In the genomic region with DNA sequence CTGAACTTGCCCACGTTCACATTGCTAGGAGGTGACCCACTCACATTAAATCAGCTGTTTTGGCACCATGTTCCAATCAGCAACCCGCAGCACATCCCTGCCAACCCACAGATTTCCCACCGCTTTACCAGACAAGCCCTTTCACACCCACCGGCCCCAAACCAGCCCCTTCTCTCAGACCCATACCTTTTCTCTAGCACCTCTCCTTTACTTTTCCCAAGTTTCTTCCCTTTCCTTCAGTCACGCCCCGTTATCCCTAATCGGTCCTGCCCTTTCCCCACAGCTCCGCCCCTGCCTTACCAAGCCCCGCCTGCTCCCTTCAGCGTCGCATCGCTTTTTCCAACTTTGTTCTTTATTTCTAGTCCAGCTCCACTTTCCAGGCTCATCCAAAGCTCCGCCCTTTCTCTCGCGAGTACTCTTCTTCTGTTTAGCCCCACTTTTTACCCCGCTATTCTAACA, we compare ENCODE assay signal across 8 cellular contexts. TPM values are rescaled to one million over a fixed set of nuclear protein-coding genes. Genes with fewer than 3 reads are reported as not detected.
DNase-seq lines count a peak whose midpoint lies in the region; ATAC-seq and TF ChIP-seq lines count a peak whose summit lies in the region.

No MANE protein-coding gene starts in this region.

- peak overlapping the region; percentile 91 for H3K27ac Mint-ChIP-seq in CD4-positive, alpha-beta T cell

- H3K9me3 ChIP-seq in CD4-positive, alpha-beta T cell (ENCODE audit: control insufficient read depth, low read length), result no peaks in the 10 kb centered on the region
- H3K9me3 ChIP-seq in SU-DHL-6 (ENCODE audit: insufficient read depth, low read length), result no peaks in the 10 kb centered on the region
- H3K9me3 ChIP-seq in trophoblast cell (ENCODE audit: insufficient read depth, low read depth, low read length), result no peaks in the 10 kb centered on the region

- H3K27me3 ChIP-seq in CD4-positive, alpha-beta T cell (ENCODE audit: control insufficient read depth, insufficient read depth, low read length), result no peaks in the 10 kb centered on the region
- H3K27me3 ChIP-seq in SU-DHL-6 (ENCODE audit: low read length) (no peaks in the 10 kb centered on the region), trophoblast cell (ENCODE audit: insufficient read depth, low read length) (no peaks in the 10 kb centered on the region)

- no peak overlapping the region for H2BK5ac ChIP-seq in trophoblast cell (ENCODE audit: low read depth, low read length, poor library complexity)

- peaks cover 8 to 10% of the 10 kb centered on the region in 2 experiments for H3K4me1 ChIP-seq in trophoblast cell (ENCODE audit: control insufficient read depth in 1 of 2, insufficient read depth in 2 of 2, low read length in 2 of 2)

- CTCF ChIA-PET in CD4-positive, alpha-beta T cell (lab: Charles Lee), result interaction anchor here (1.2 kb wide), 1 partner anchor 19 kb away, joined by 5 read pairs; the partner anchor contains the start of gene OGG1

- H2AFZ ChIP-seq in SU-DHL-6 (ENCODE audit: low read depth, low read length, severe bottlenecking) (peak overlapping the region; percentile 97), trophoblast cell (ENCODE audit: insufficient read depth, low read length, poor library complexity) (peak overlapping the region; percentile 83)

- H2BK12ac ChIP-seq in trophoblast cell (ENCODE audit: low read length), result no peak overlapping the region

- no peak overlapping the region for H4K91ac ChIP-seq in trophoblast cell (ENCODE audit: low read depth, low read length)

- peak; percentile 28 for ATAC-seq in CD4-positive, alpha-beta T cell (ENCODE audit: poor library complexity)
- peak; percentile 52 for ATAC-seq in GM19035 (IDR thresholded peaks at IDR 0.05; ENCODE audit: unreplicated experiment)
- ATAC-seq in HG03159 (IDR thresholded peaks at IDR 0.05; ENCODE audit: unreplicated experiment), result peak; percentile 35

- peaks cover 30% of the 10 kb centered on the region for H3K79me2 ChIP-seq in SU-DHL-6 (ENCODE audit: insufficient read depth, low read length)
- peaks cover 17% of the 10 kb centered on the region for H3K79me2 ChIP-seq in trophoblast cell (ENCODE audit: control insufficient read depth, insufficient read depth, low read length, poor library complexity)

- intact Hi-C loops in CD4-positive, alpha-beta T cell (cut with DNase I, micrococcal nuclease), result loop anchor here (1.0 to 10.0 kb wide), 7 partner anchors 19 to 768 kb away; partner anchors contain the start of genes TADA3 (in 2 of the 2), ARPC4 (in 1 of the 2), MTMR14 (in 1 of the 2) and OGG1 (in 1 of the 2)
- intact Hi-C loops in lower leg skin (cut with DNase I; ENCODE audit: low total_unique reads), result no loop called here

- H2AK5ac ChIP-seq in trophoblast cell (ENCODE audit: low read length), result no peak overlapping the region

- H3K18ac ChIP-seq in trophoblast cell (ENCODE audit: low read length), result no peak overlapping the region

- H3K27me3 Mint-ChIP-seq in CD4-positive, alpha-beta T cell, result no peaks in the 10 kb centered on the region

- peak overlapping the region; percentile 63 for H3K4me2 ChIP-seq in SU-DHL-6 (ENCODE audit: low read depth, low read length, poor library complexity, severe bottlenecking)
- H3K4me2 ChIP-seq in trophoblast cell (ENCODE audit: low read length), result peak overlapping the region; percentile 65

- POLR2A ChIA-PET in CD4-positive, alpha-beta T cell (lab: Charles Lee), result interaction anchor here (0.6 to 4.1 kb wide), 10 partner anchors 9 to 257 kb away, joined by 3 to 33 read pairs (median 4); partner anchors contain the start of genes ARPC4, CRELD1, MTMR14 and OGG1

- in situ Hi-C loops in ACHN (cut with HindIII; ENCODE audit: low pct_ligation_motif_present, low pct_unique_long_range_greater_than_20kb, low sequenced_read_pairs), result no loop called here

- H4K20me1 ChIP-seq in SU-DHL-6 (ENCODE audit: low read depth, low read length), result no peaks in the 10 kb centered on the region; the same call in 1 of the 2 replicates

- H3K9me3 Mint-ChIP-seq in CD4-positive, alpha-beta T cell, result no peaks in the 10 kb centered on the region

- H3K36me3 ChIP-seq in SU-DHL-6 (ENCODE audit: low read length), result no peaks in the 10 kb centered on the region
- peaks cover 12 to 17% of the 10 kb centered on the region in 2 experiments for H3K36me3 ChIP-seq in trophoblast cell (ENCODE audit: control insufficient read depth in 1 of 2, insufficient read depth in 2 of 2, low read length in 2 of 2)

- H3K9me2 ChIP-seq in SU-DHL-6 (replicated peaks; ENCODE audit: insufficient read depth, low read length), result no peaks in the 10 kb centered on the region

- WGBS in trophoblast cell (ENCODE audit: extremely low coverage, insufficient coverage, insufficient read length), result no CpG with 5 or more reads among the region's 16 CpGs
- 1 to 2% methylated on average over 15 to 16 of the region's 16 CpGs for WGBS in lower leg skin, 2 donors

- H3F3A ChIP-seq in SU-DHL-6 (ENCODE audit: insufficient read depth), result 0 out of 2 replicates have a peak, but pooled peaks cover 7% of the 10 kb centered on the region

- H3K36me3 Mint-ChIP-seq in CD4-positive, alpha-beta T cell (ENCODE audit: low read depth), result peaks cover 46% of the 10 kb centered on the region

- no peak overlapping the region for H2BK120ac ChIP-seq in trophoblast cell (ENCODE audit: insufficient read depth, low read length, poor library complexity)

- no peak for DNase-seq in CD4-positive, alpha-beta T cell
- DNase-seq in foreskin fibroblast (no peak), trophoblast cell (no peak), ACHN (no peak), lower leg skin (ENCODE audit: low spot score in 2 of 2) (no peak)

- H4K8ac ChIP-seq in trophoblast cell (ENCODE audit: low read depth, low read length), result peak overlapping the region; percentile 76

- TF ChIP-seq CTCF in CD4-positive, alpha-beta T cell (IDR thresholded peaks at IDR 0.05), result no peak
- TF ChIP-seq CTCF in SU-DHL-6 (IDR thresholded peaks at IDR 0.05; ENCODE audit: insufficient read depth, low read length, poor library complexity, severe bottlenecking) (no peak), foreskin fibroblast (IDR thresholded peaks at IDR 0.05; ENCODE audit: low read depth, low read length) (no peak), lower leg skin (IDR thresholded peaks at IDR 0.05) (no peak)

- no peak overlapping the region for H3K14ac ChIP-seq in trophoblast cell (ENCODE audit: low read length)

- H3K9ac ChIP-seq in SU-DHL-6 (ENCODE audit: low read length), result peak overlapping the region; percentile 97
- H3K9ac ChIP-seq in trophoblast cell (ENCODE audit: low read length), result no peak overlapping the region

- no peak overlapping the region for H3K23ac ChIP-seq in trophoblast cell (ENCODE audit: low read length)

- H3K4me3 Mint-ChIP-seq in CD4-positive, alpha-beta T cell, result peak overlapping the region; percentile 88

- H3K4me1 Mint-ChIP-seq in CD4-positive, alpha-beta T cell (ENCODE audit: low read depth), result peaks cover 77% of the 10 kb centered on the region

- H3K4me3 ChIP-seq in SU-DHL-6 (ENCODE audit: insufficient read depth, low read length, poor library complexity, severe bottlenecking) (peak overlapping the region; percentile 68), foreskin fibroblast (ENCODE audit: low read depth in 1 of 2, low read length in 2 of 2) (peak overlapping the region; percentile 48 to 78), trophoblast cell (ENCODE audit: low read depth, low read length) (peak overlapping the region; percentile 62), lower leg skin (ENCODE audit: low read depth, poor library complexity, severe bottlenecking) (no peak overlapping the region)

- H3K27ac ChIP-seq in CD4-positive, alpha-beta T cell (ENCODE audit: low read depth, low read length), result peak overlapping the region; percentile 32
- H3K27ac ChIP-seq in SU-DHL-6 (ENCODE audit: low read depth, low read length) (peak overlapping the region; percentile 18; the same call in 1 of the 2 replicates), trophoblast cell (ENCODE audit: low read depth, low read length) (peak overlapping the region; percentile 77)

- no peak overlapping the region for H3K4ac ChIP-seq in trophoblast cell (ENCODE audit: low read depth, low read length)

- H3K79me1 ChIP-seq in trophoblast cell (ENCODE audit: low read length), result peaks cover 9% of the 10 kb centered on the region

- peak overlapping the region; percentile 14 for H4K12ac ChIP-seq in trophoblast cell (ENCODE audit: low read depth, low read length)

- no peak for TF ChIP-seq POLR2A in lower leg skin (IDR thresholded peaks at IDR 0.05)

RNA-seq across cellular contexts. Expression of gene BRPF1, which starts 0.8 kb away (rescaled TPM):
- 10 to 100 TPM; 23.7 to 25.6 TPM for total RNA-seq in CD4-positive, alpha-beta T cell
- 11.6 TPM in 2 replicates for polyA plus RNA-seq in trophoblast cell (2013)
- total RNA-seq in lower leg skin, result 10 to 100 TPM; 20.1 to 27.2 (median 22.5) TPM

RNA-seq across cellular contexts. Expression of gene OGG1, which starts 19.0 kb away (rescaled TPM):
- 1 to 10 TPM; 7.1 to 8.9 TPM for total RNA-seq in CD4-positive, alpha-beta T cell
- 20.7 and 22.1 TPM in 2 replicates for polyA plus RNA-seq in trophoblast cell (2013)
- 10 to 100 TPM in 3 of 4 donors, 1 to 10 TPM in 1; 7.9 to 27.2 (median 17.4) TPM for total RNA-seq in lower leg skin

RNA-seq across cellular contexts. Expression of gene CPNE9, which starts 27.1 kb away (rescaled TPM):
- under 1 TPM; 0.33 to 0.45 TPM for total RNA-seq in CD4-positive, alpha-beta T cell
- polyA plus RNA-seq in trophoblast cell (2013), result 0.07 and 0.08 TPM in 2 replicates
- 1 to 10 TPM in 2 of 4 donors, under 1 TPM in 2; 0.54 to 1.6 (median 1.1) TPM for total RNA-seq in lower leg skin

RNA-seq across cellular contexts. Expression of gene CAMK1, which starts 39.0 kb away (rescaled TPM):
- 1 to 10 TPM in 1 of 2 experiments, under 1 TPM in 1; 0.74 to 1.1 TPM for total RNA-seq in CD4-positive, alpha-beta T cell
- polyA plus RNA-seq in trophoblast cell (2013), result 2.2 and 2.3 TPM in 2 replicates
- 10 to 100 TPM in 1 of 4 donors, 1 to 10 TPM in 3; 3.1 to 10.1 (median 9.4) TPM for total RNA-seq in lower leg skin

Comparison
In these comparisons a context has a peak if more than half of its experiments do, and no peak if none do; other contexts are left out.
1. H3K27ac ChIP-seq: peak in every context shown above with its lines; median percentile 77 in trophoblast cell; 32 in CD4-positive, alpha-beta T cell; 18 in SU-DHL-6.